In genomic region chr10:93181929-93182327, GRCh38 we compare ENCODE assay signal across 22 cellular contexts.
A peak's percentile ranks its signal among the peaks of the same experiment; 100 is the strongest.
DNase-seq lines count a peak whose midpoint lies in the region; ATAC-seq and TF ChIP-seq lines count a peak whose summit lies in the region.
"Had no signal": no experiment of that assay in that cellular context is flagged by ENCODE, and none has a peak within 500 bp of the region (broad histone marks: within the 10 kb centered on the region; RNA-seq: fewer than 3 reads in every experiment).

No MANE protein-coding gene starts in this region.

- dilution Hi-C loops in mammary epithelial cell (cut with HindIII; ENCODE audit: low sequenced_read_pairs) = no loop called here

- peak overlapping the region; percentile 49 for H3K4ac ChIP-seq in mesendoderm (ENCODE audit: low read depth, low read length)

- intact Hi-C loops in breast epithelium (cut with DNase I; ENCODE audit: low total_unique reads) (no loop called here), mammary epithelial cell (cut with micrococcal nuclease) (no loop called here), spleen (cut with DNase I; ENCODE audit: low total_unique reads) (no loop called here)

- no peak overlapping the region for H3K56ac ChIP-seq in mesendoderm (ENCODE audit: low read length)

- no peak overlapping the region for H4K8ac ChIP-seq in mesendoderm (ENCODE audit: low read depth, low read length)

- TF ChIP-seq POLR2A in breast epithelium (IDR thresholded peaks at IDR 0.05) = no peak
- TF ChIP-seq POLR2A in spleen (IDR thresholded peaks at IDR 0.05) = no peak

- H2AK5ac ChIP-seq in mesendoderm (ENCODE audit: low read length) = no peak overlapping the region

- H3K36me3 ChIP-seq in breast epithelium (no peaks in the 10 kb centered on the region), mammary epithelial cell (ENCODE audit: insufficient read depth, low read length) (no peaks in the 10 kb centered on the region), mesendoderm (ENCODE audit: control insufficient read depth, insufficient read depth, low read length) (no peaks in the 10 kb centered on the region), spleen (no peaks in the 10 kb centered on the region)
- H3K36me3 ChIP-seq: BE2C; BLaER1 treated with 17β-estradiol and CSF1 and Interleukin-3, amounts not matched to agents 10 nM and 100 nM had no signal

- H3K9ac ChIP-seq in mammary epithelial cell (ENCODE audit: insufficient read depth, low read length) = no peak overlapping the region
- H3K9ac ChIP-seq in mesendoderm (ENCODE audit: low read length) = no peak overlapping the region
- H3K9ac ChIP-seq: BLaER1 treated with 17β-estradiol and CSF1 and Interleukin-3, amounts not matched to agents 10 nM and 100 nM had no signal

- H3K4me3 ChIP-seq in breast epithelium = no peak overlapping the region
- H3K4me3 ChIP-seq in mammary epithelial cell (replicated peaks in 1 of 3; ENCODE audit: insufficient read depth in 1 of 3, low read depth in 2 of 3, low read length in 3 of 3) = no peak overlapping the region
- no peak overlapping the region for H3K4me3 ChIP-seq in mesendoderm (ENCODE audit: low read length)
- no peak overlapping the region for H3K4me3 ChIP-seq in spleen
- H3K4me3 ChIP-seq: A549; BLaER1 treated with 17β-estradiol and CSF1 and Interleukin-3, amounts not matched to agents 10 nM and 100 nM had no signal

- in situ Hi-C loops in mammary epithelial cell (cut with MboI; ENCODE audit: low sequenced_read_pairs in 2 of 2) = no loop called here

- DNase-seq in breast epithelium (ENCODE audit: low spot score in 2 of 2) (no peak), mammary epithelial cell (no peak), MV-4-11 (lab: John Stamatoyannopoulos, UW) (peak; percentile 33), mesendoderm (no peak), spleen (no peak), NCI-H226 (no peak), islet precursor cell (no peak)
- DNase-seq: 8988T; ACHN; AML-193; BE2C; CD4-positive, alpha-beta T cell; CD8-positive, alpha-beta memory T cell; DMS 273 treated with DMSO at 0.1 percent for 48 hours; DMS79; EL; GDM1; H7; HCEC 1CT had no signal

- H3K4me1 ChIP-seq in breast epithelium (peaks cover 0 to 8% of the 10 kb centered on the region in 2 donors), mammary epithelial cell (ENCODE audit: insufficient read depth, low read length) (peaks cover 8% of the 10 kb centered on the region), mesendoderm (ENCODE audit: control insufficient read depth, low read depth, low read length) (peaks cover 6% of the 10 kb centered on the region), spleen (peaks cover 0 to 11% (median 0%) of the 10 kb centered on the region in 6 donors)
- H3K4me1 ChIP-seq: A549, BE2C had no signal

- no peak for ATAC-seq in HG02623 (IDR thresholded peaks at IDR 0.05; ENCODE audit: unreplicated experiment)
- ATAC-seq: A549 had no signal

- no peak overlapping the region for H3K4me2 ChIP-seq in mammary epithelial cell (ENCODE audit: insufficient read depth, low read depth, low read length)
- H3K4me2 ChIP-seq in mesendoderm (ENCODE audit: low read length) = no peak overlapping the region
- H3K4me2 ChIP-seq: A549 had no signal

- H3K27ac ChIP-seq in breast epithelium (peak overlapping the region; percentile 13 to 71), mammary epithelial cell (ENCODE audit: insufficient read depth, low read depth, low read length) (no peak overlapping the region), mesendoderm (ENCODE audit: low read depth, low read length) (no peak overlapping the region), spleen (peak overlapping the region in 5 of 8 donors; percentile 21 to 54 (median 44))
- H3K27ac ChIP-seq: A549; BLaER1 treated with 17β-estradiol and CSF1 and Interleukin-3, amounts not matched to agents 10 nM and 100 nM had no signal

- no peak overlapping the region for H4K5ac ChIP-seq in mesendoderm (ENCODE audit: low read length)

- TF ChIP-seq CTCF in breast epithelium (IDR thresholded peaks at IDR 0.05) (no peak), mammary epithelial cell (conservative IDR thresholded peaks at IDR 0.05 in 1 of 2, IDR thresholded peaks at IDR 0.05 in 1 of 2; ENCODE audit: extremely low read depth in 1 of 2, insufficient read depth in 1 of 2, low read depth in 1 of 2, low read length in 2 of 2) (no peak), spleen (IDR thresholded peaks at IDR 0.05 in 8 of 11, conservative IDR thresholded peaks at IDR 0.05 in 3 of 11) (no peak)

- H3K27me3 ChIP-seq in breast epithelium (no peaks in the 10 kb centered on the region), mammary epithelial cell (ENCODE audit: insufficient read depth, low read length) (no peaks in the 10 kb centered on the region), mesendoderm (ENCODE audit: insufficient read depth, low read length, poor library complexity) (no peaks in the 10 kb centered on the region), spleen (replicated peaks in 1 of 7) (no peaks in the 10 kb centered on the region)
- H3K27me3 ChIP-seq: BE2C; BLaER1 treated with 17β-estradiol and CSF1 and Interleukin-3, amounts not matched to agents 10 nM and 100 nM had no signal

- H4K20me1 ChIP-seq in mammary epithelial cell (ENCODE audit: insufficient read depth, low read length) = no peaks in the 10 kb centered on the region
- H4K20me1 ChIP-seq: BLaER1 treated with 17β-estradiol and CSF1 and Interleukin-3, amounts not matched to agents 10 nM and 100 nM had no signal

- no peak overlapping the region for H3K23ac ChIP-seq in mesendoderm (ENCODE audit: low read length)

- no peak overlapping the region for H2BK5ac ChIP-seq in mesendoderm (ENCODE audit: low read length)

- BruUV-seq in mammary epithelial cell (replicated peaks; lab: Mats Ljungman, UMichigan) = no TSS peak

- WGBS in mammary epithelial cell (ENCODE audit: low coverage, missing lambda C conversion rate) = 90% methylated on average over 5 of the region's 5 CpGs
- WGBS in mesendoderm (ENCODE audit: extremely low coverage, insufficient coverage, low lambda C conversion rate) = no CpG with 5 or more reads among the region's 5 CpGs
- WGBS in spleen, 5 donors = 69 to 90% (median 81%) methylated on average over 5 of the region's 5 CpGs

- H2BK120ac ChIP-seq in mesendoderm (ENCODE audit: low read depth, low read length) = peak overlapping the region; percentile 56

- no peak overlapping the region for H3K18ac ChIP-seq in mesendoderm (ENCODE audit: low read length)

- H3K9me3 ChIP-seq in breast epithelium (no peaks in the 10 kb centered on the region), mammary epithelial cell (replicated peaks; ENCODE audit: insufficient read depth, low read length) (no peaks in the 10 kb centered on the region), spleen (no peaks in the 10 kb centered on the region)
- H3K9me3 ChIP-seq: A549, BE2C had no signal

- no peak overlapping the region for H2AFZ ChIP-seq in mammary epithelial cell (ENCODE audit: low read depth, low read length)

- CTCF ChIA-PET in mammary epithelial cell (lab: Charles Lee; ENCODE audit: low non-redundant PET) = no interaction called here

- no peak overlapping the region for H2BK15ac ChIP-seq in mesendoderm (replicated peaks; ENCODE audit: low read depth)

- H3K79me1 ChIP-seq in mesendoderm (ENCODE audit: low read length) = no peaks in the 10 kb centered on the region

- no peaks in the 10 kb centered on the region for H3K79me2 ChIP-seq in mammary epithelial cell (ENCODE audit: insufficient read depth, low read length)
- no peaks in the 10 kb centered on the region for H3K79me2 ChIP-seq in mesendoderm (ENCODE audit: control insufficient read depth, insufficient read depth, low read length)

Comparison
In these comparisons a context has a peak if more than half of its experiments do, and no peak if none do; other contexts are left out.
1. H3K27ac ChIP-seq: peak in breast epithelium (2 of 2) and spleen (5 of 8); none in mammary epithelial cell (single experiment) and mesendoderm (single experiment).